In genomic region chr15:89088605-89089315, GRCh38 we compare ENCODE assay signal across 8 cellular contexts. TPM values are rescaled to one million over a fixed set of nuclear protein-coding genes. Genes with fewer than 3 reads are reported as not detected.
DNase-seq lines count a peak whose midpoint lies in the region; ATAC-seq and TF ChIP-seq lines count a peak whose summit lies in the region.

No MANE protein-coding gene starts in this region.

- TSS peak; percentile 38 for BruUV-seq in PC-9 (replicated peaks; lab: Mats Ljungman, UMichigan)

- peak overlapping the region; percentile 13; the same call in 1 of the 2 replicates for H3K27ac ChIP-seq in PC-9
- H3K27ac ChIP-seq in endodermal cell (ENCODE audit: low read depth, low read length): no peak overlapping the region
- H3K27ac ChIP-seq in muscle layer of colon (ENCODE audit: low read depth, low read length): peak overlapping the region; percentile 74

- H3K9me2 ChIP-seq in PC-9 (ENCODE audit: insufficient read depth): no peaks in the 10 kb centered on the region

- H3K79me2 ChIP-seq in PC-9 (ENCODE audit: low read depth): peaks cover 47% of the 10 kb centered on the region

- H3K27me3 ChIP-seq in PC-9 (ENCODE audit: insufficient read depth, low read depth): no peaks in the 10 kb centered on the region
- no peaks in the 10 kb centered on the region for H3K27me3 ChIP-seq in endodermal cell (ENCODE audit: control insufficient read depth, insufficient read depth, low read length, poor library complexity, severe bottlenecking)
- no peaks in the 10 kb centered on the region for H3K27me3 ChIP-seq in muscle layer of colon (ENCODE audit: control insufficient read depth in 1 of 2, insufficient read depth in 2 of 2, low read length in 2 of 2)

- CTCF ChIA-PET in PC-9 (lab: Charles Lee): interaction anchor here (0.6 to 1.6 kb wide), 6 partner anchors 26 to 55 kb away, joined by 3 to 6 read pairs (median 4); no protein-coding TSS in a partner anchor

- peaks cover 11% of the 10 kb centered on the region for H3K4me1 Mint-ChIP-seq in endodermal cell

- H3K4me3 ChIP-seq in PC-9 (peak overlapping the region; percentile 79), endodermal cell (ENCODE audit: low read length) (peak overlapping the region; percentile 88), muscle layer of colon (ENCODE audit: low read depth in 1 of 2, low read length in 2 of 2) (peak overlapping the region; percentile 80 to 97)

- ATAC-seq in GM21447 (IDR thresholded peaks at IDR 0.05; ENCODE audit: unreplicated experiment): peak; percentile 0

- POLR2A ChIA-PET in PC-9 (lab: Charles Lee; ENCODE audit: unreplicated experiment): interaction anchor here (0.5 to 1.4 kb wide), 8 partner anchors 12 to 492 kb away, joined by 3 to 7 read pairs (median 4); no protein-coding TSS in a partner anchor

- H3K27me3 Mint-ChIP-seq in endodermal cell (ENCODE audit: insufficient read depth): no peaks in the 10 kb centered on the region

- H3K9me3 ChIP-seq in PC-9 (ENCODE audit: insufficient read depth, low read depth) (no peaks in the 10 kb centered on the region), endodermal cell (ENCODE audit: control insufficient read depth, low read length) (no peaks in the 10 kb centered on the region), muscle layer of colon (ENCODE audit: low read length) (no peaks in the 10 kb centered on the region)

- intact Hi-C loops in PC-9 (cut with micrococcal nuclease; ENCODE audit: unreplicated experiment): loop anchor here (1.0 to 5.0 kb wide), 4 partner anchors 14 to 79 kb away; no protein-coding TSS in a partner anchor

- peak overlapping the region; percentile 92 for H2AFZ ChIP-seq in PC-9

- TF ChIP-seq CTCF in PC-9 (conservative IDR thresholded peaks at IDR 0.05) (no peak), endodermal cell (conservative IDR thresholded peaks at IDR 0.05) (no peak)

- peak overlapping the region; percentile 85 for H3K4me2 ChIP-seq in PC-9

- peak overlapping the region; percentile 60 for H3K9ac ChIP-seq in endodermal cell (ENCODE audit: extremely low read depth, low read length, poor library complexity, severe bottlenecking)
- H3K9ac ChIP-seq in muscle layer of colon (ENCODE audit: low read length): peak overlapping the region; percentile 90

- peaks cover 11% of the 10 kb centered on the region for H3F3A ChIP-seq in PC-9 (ENCODE audit: insufficient read depth, low read depth)

- no peak overlapping the region for H3K4me3 Mint-ChIP-seq in endodermal cell

- 0 out of 2 replicates have a peak, but pooled peaks cover 2% of the 10 kb centered on the region for H3K36me3 ChIP-seq in PC-9 (ENCODE audit: low read depth)
- no peaks in the 10 kb centered on the region for H3K36me3 ChIP-seq in endodermal cell (ENCODE audit: control insufficient read depth, insufficient read depth, low read length)
- H3K36me3 ChIP-seq in muscle layer of colon (ENCODE audit: insufficient read depth, low read length): no peaks in the 10 kb centered on the region

- in situ Hi-C loops in Caki2 (cut with HindIII; ENCODE audit: low pct_unique_long_range_greater_than_20kb, low sequenced_read_pairs): no loop called here

- WGBS in endodermal cell (ENCODE audit: insufficient coverage in 1 of 2, insufficient read length in 1 of 2), 2 experiments: 19 to 42% methylated on average over 19 to 44 of the region's 44 CpGs

- DNase-seq in Caki2 (ENCODE audit: low read depth) (peak; percentile 14), PC-9 (no peak), endodermal cell (no peak), putamen (ENCODE audit: low spot score) (no peak), occipital lobe (lab: John Stamatoyannopoulos, UW) (no peak), NCI-H226 (no peak)

- no peaks in the 10 kb centered on the region for H4K20me1 ChIP-seq in PC-9 (ENCODE audit: insufficient read depth)

- H3K27ac Mint-ChIP-seq in endodermal cell: no peak overlapping the region

- H3K4me1 ChIP-seq in PC-9 (replicated peaks; ENCODE audit: insufficient read depth) (peaks cover 43% of the 10 kb centered on the region), endodermal cell (ENCODE audit: control insufficient read depth, insufficient read depth, low read length) (no peaks in the 10 kb centered on the region), muscle layer of colon (ENCODE audit: insufficient read depth, low read length) (peaks cover 66% of the 10 kb centered on the region)

- no peaks in the 10 kb centered on the region for H3K36me3 Mint-ChIP-seq in endodermal cell (ENCODE audit: low read depth)

- H3K9me3 Mint-ChIP-seq in endodermal cell: no peaks in the 10 kb centered on the region

RNA-seq across cellular contexts. Expression of gene ABHD2, which starts 0.5 kb away (rescaled TPM):
- total RNA-seq in Caki2 (2014; rRNA removed; shearing (Covaris generic); ENCODE audit: low replicate concordance): 14.9 and 18.1 TPM in 2 replicates
- total RNA-seq in PC-9 (2021) (86.8 and 148 TPM in 2 replicates), endodermal cell (10 to 100 TPM; 24.1 to 26.0 TPM), occipital lobe (55.2 TPM)
- 18.6 TPM for polyA plus RNA-seq in endodermal cell (2013, experiment 1 of 2)
- polyA plus RNA-seq in endodermal cell (2013, experiment 2 of 2): 18.1 TPM
